16 cellular contexts compared by ENCODE assay signal in genomic region chr21:38955495-38955894, GRCh38.
DNase-seq lines count a peak whose midpoint lies in the region; ATAC-seq and TF ChIP-seq lines count a peak whose summit lies in the region.
"Had no signal": no experiment of that assay in that cellular context is flagged by ENCODE, and none has a peak within 500 bp of the region (broad histone marks: within the 10 kb centered on the region; RNA-seq: fewer than 3 reads in every experiment).

No MANE protein-coding gene starts in this region.

- no peak overlapping the region for H3K18ac ChIP-seq in H9 (ENCODE audit: insufficient read length, low read depth, low read length)

- no peak for TF ChIP-seq CTCF in H9 (conservative IDR thresholded peaks at IDR 0.05)
- no peak for TF ChIP-seq CTCF in nephron progenitor cell (IDR thresholded peaks at IDR 0.05)

- H4K8ac ChIP-seq in H9 (replicated peaks; ENCODE audit: insufficient read length, low read depth, low read length) = no peak overlapping the region

- no peak overlapping the region for H4K5ac ChIP-seq in H9 (ENCODE audit: insufficient read length, low read depth, low read length)

- H3K23me2 ChIP-seq in H9 (ENCODE audit: insufficient read length, low read depth, low read length, poor library complexity, severe bottlenecking) = no peaks in the 10 kb centered on the region

- peak; percentile 65 for DNase-seq in Ammon's horn (ENCODE audit: low spot score)
- DNase-seq in HT1080 (ENCODE audit: low read depth) = peak; percentile 40
- peak; percentile 68 for DNase-seq in epithelial cell of prostate (ENCODE audit: low read depth, low spot score)
- peak; percentile 47 for DNase-seq in middle frontal gyrus (ENCODE audit: extremely low spot score, low spot score)
- no peak for DNase-seq in H9
- no peak for DNase-seq in aorta
- DNase-seq in nephron progenitor cell = no peak
- DNase-seq in AML-193 (lab: John Stamatoyannopoulos, UW) = no peak
- DNase-seq: activated CD4-positive, alpha-beta T cell treated with anti-CD3 and anti-CD28 coated beads, Interleukin-2, amount 10 ng/mL, durations not matched to agents 24 days and 14 days; activated effector memory CD4-positive, alpha-beta T cell treated with anti-CD3 and anti-CD28 coated beads, Interleukin-2, amount 50 U/mL, for 16 hours; naive thymus-derived CD8-positive, alpha-beta T cell; NCI-H2081 treated with DMSO at 0.1 percent for 48 hours; stimulated activated CD4-positive, alpha-beta T cell treated with anti-CD3 and anti-CD28 coated beads, Interleukin-15, amount 100 ng/mL, for 24 hours; stimulated activated naive B cell treated with anti-CD40 and anti-IgM and Interleukin-4, amounts not matched to agents 10 μg/mL and 1 μg/mL and 100 μg/mL, for 72 hours had no signal

- no peaks in the 10 kb centered on the region for H3K79me1 ChIP-seq in H9 (ENCODE audit: insufficient read depth, low read depth, low read length, poor library complexity, severe bottlenecking)

- no peak overlapping the region for H3K4ac ChIP-seq in H9 (ENCODE audit: low read depth, low read length)

- H3K9me3 Mint-ChIP-seq in H9 = peaks cover 0 to under 1% of the 10 kb centered on the region in 2 experiments; a peak in 2 of 5 replicates
- H3K9me3 Mint-ChIP-seq in nephron progenitor cell = peaks cover 12% of the 10 kb centered on the region

- H3K27me3 ChIP-seq in H9 (ENCODE audit: insufficient read depth, low read length) = no peaks in the 10 kb centered on the region
- no peaks in the 10 kb centered on the region for H3K27me3 ChIP-seq in aorta (ENCODE audit: control insufficient read depth in 1 of 2, insufficient read depth in 2 of 2, low read length in 1 of 2)

- peaks cover 5 to 21% of the 10 kb centered on the region in 2 experiments for H3K4me1 Mint-ChIP-seq in H9
- peaks cover 30% of the 10 kb centered on the region for H3K4me1 Mint-ChIP-seq in nephron progenitor cell
- H3K4me1 Mint-ChIP-seq: naive thymus-derived CD8-positive, alpha-beta T cell had no signal

- peaks cover 0 to under 1% (median 0%) of the 10 kb centered on the region in 3 experiments; a peak in 2 of 7 replicates for H3K36me3 Mint-ChIP-seq in H9 (ENCODE audit: insufficient read depth in 1 of 3, low read depth in 3 of 3)
- H3K36me3 Mint-ChIP-seq in nephron progenitor cell (ENCODE audit: low read depth) = no peaks in the 10 kb centered on the region
- H3K36me3 Mint-ChIP-seq: naive thymus-derived CD8-positive, alpha-beta T cell; stimulated activated naive B cell treated with anti-CD40 and anti-IgM and Interleukin-4, amounts not matched to agents 10 μg/mL and 1 μg/mL and 100 μg/mL, for 72 hours had no signal

- H3K9me3 ChIP-seq in H9 (ENCODE audit: control insufficient read depth, low read depth, low read length) (no peaks in the 10 kb centered on the region), aorta (ENCODE audit: control insufficient read depth, low read length) (no peaks in the 10 kb centered on the region)

- ATAC-seq in aorta (ENCODE audit: low FRiP score) = no peak
- ATAC-seq: naive thymus-derived CD8-positive, alpha-beta T cell; stimulated activated naive B cell treated with anti-CD40 and anti-IgM and Interleukin-4, amounts not matched to agents 10 μg/mL and 1 μg/mL and 100 μg/mL, for 72 hours had no signal

- no peak overlapping the region for H3K4me3 Mint-ChIP-seq in H9
- H3K4me3 Mint-ChIP-seq in nephron progenitor cell = no peak overlapping the region
- H3K4me3 Mint-ChIP-seq: activated CD4-positive, alpha-beta T cell treated with anti-CD3 and anti-CD28 coated beads, Interleukin-2, amount 10 ng/mL, durations not matched to agents 24 days and 14 days; dendritic cell treated with granulocyte-macrophage colony-stimulating factor and Interleukin-4, amounts not matched to agents 40 ng/mL and 50 ng/mL, for 4 days; naive thymus-derived CD8-positive, alpha-beta T cell; stimulated activated naive B cell treated with anti-CD40 and anti-IgM and Interleukin-4, amounts not matched to agents 10 μg/mL and 1 μg/mL and 100 μg/mL, for 72 hours had no signal

- no peak overlapping the region for H3K4me3 ChIP-seq in aorta (ENCODE audit: low read length in 2 of 2)
- H3K4me3 ChIP-seq: SK-N-MC had no signal

- no peaks in the 10 kb centered on the region for H3K36me3 ChIP-seq in aorta (ENCODE audit: control insufficient read depth in 1 of 2, insufficient read depth in 2 of 2, low read length in 1 of 2)

- no peaks in the 10 kb centered on the region for H4K20me1 ChIP-seq in H9 (ENCODE audit: control insufficient read depth, insufficient read depth, insufficient read length)

- H3K23ac ChIP-seq in H9 (ENCODE audit: insufficient read length, low read depth, low read length) = no peak overlapping the region

- H2BK15ac ChIP-seq in H9 (ENCODE audit: low read depth, low read length) = no peak overlapping the region

- WGBS in H9 (ENCODE audit: extremely low coverage, insufficient read length, low lambda C conversion rate) = no CpG with 5 or more reads among the region's 8 CpGs
- WGBS in aorta, 2 donors = 78 to 81% methylated on average over 8 of the region's 8 CpGs

- no peak overlapping the region for H3K27ac Mint-ChIP-seq in H9
- H3K27ac Mint-ChIP-seq in nephron progenitor cell = no peak overlapping the region
- H3K27ac Mint-ChIP-seq: activated CD4-positive, alpha-beta T cell treated with anti-CD3 and anti-CD28 coated beads, Interleukin-2, amount 10 ng/mL, durations not matched to agents 24 days and 14 days; dendritic cell treated with granulocyte-macrophage colony-stimulating factor and Interleukin-4, amounts not matched to agents 40 ng/mL and 50 ng/mL, for 4 days; naive thymus-derived CD8-positive, alpha-beta T cell; stimulated activated naive B cell treated with anti-CD40 and anti-IgM and Interleukin-4, amounts not matched to agents 10 μg/mL and 1 μg/mL and 100 μg/mL, for 72 hours had no signal

- no peak overlapping the region for H3K9ac ChIP-seq in H9 (ENCODE audit: extremely low read depth, insufficient read length, low read length)

- H3K4me2 ChIP-seq in H9 (ENCODE audit: insufficient read depth, insufficient read length, low read length) = no peak overlapping the region

- intact Hi-C loops in aorta (cut with DNase I) = no loop called here

- no peak overlapping the region for H2AK5ac ChIP-seq in H9 (ENCODE audit: insufficient read length, low read length)

- H3K27me3 Mint-ChIP-seq in H9 (ENCODE audit: low read depth) = peaks cover 5% of the 10 kb centered on the region
- H3K27me3 Mint-ChIP-seq in nephron progenitor cell (ENCODE audit: low read depth, poor library complexity) = peaks cover 3% of the 10 kb centered on the region
- H3K27me3 Mint-ChIP-seq: activated CD4-positive, alpha-beta T cell treated with anti-CD3 and anti-CD28 coated beads, Interleukin-2, amount 10 ng/mL, durations not matched to agents 24 days and 14 days had no signal

- H2BK5ac ChIP-seq in H9 (ENCODE audit: insufficient read length, low read length) = no peak overlapping the region

- H4K91ac ChIP-seq in H9 (ENCODE audit: insufficient read length, low read depth, low read length) = no peak overlapping the region

- no peak overlapping the region for H2BK120ac ChIP-seq in H9 (ENCODE audit: low read depth, low read length, poor library complexity, severe bottlenecking)

- no peak overlapping the region for H2BK12ac ChIP-seq in H9 (ENCODE audit: insufficient read length, low read depth, low read length)

- H3K4me1 ChIP-seq in H9 (ENCODE audit: insufficient read depth, low read length) (no peaks in the 10 kb centered on the region; the same call in 1 of the 2 replicates), aorta (ENCODE audit: control insufficient read depth in 1 of 2, insufficient read depth in 2 of 2, low read length in 2 of 2) (no peaks in the 10 kb centered on the region)

- no peaks in the 10 kb centered on the region for H3K79me2 ChIP-seq in H9 (ENCODE audit: insufficient read depth, low read length)

- H2BK20ac ChIP-seq in H9 (ENCODE audit: low read depth, low read length, poor library complexity, severe bottlenecking) = no peak overlapping the region

- no peak overlapping the region for H2AFZ ChIP-seq in H9 (ENCODE audit: low read length)

- H3K27ac ChIP-seq in epithelial cell of prostate (no peak overlapping the region), H9 (ENCODE audit: insufficient read length, low read depth, low read length) (no peak overlapping the region), aorta (ENCODE audit: low read depth in 1 of 2, low read length in 2 of 2) (no peak overlapping the region)
- H3K27ac ChIP-seq: SK-N-MC had no signal

- H3T11ph ChIP-seq in H9 (ENCODE audit: low read length) = no peak overlapping the region

- H3K14ac ChIP-seq in H9 (ENCODE audit: insufficient read depth, low read length) = no peak overlapping the region

- no peak overlapping the region for H3K56ac ChIP-seq in H9 (ENCODE audit: insufficient read length, low read depth, low read length)

Comparison
In these comparisons a context has a peak if more than half of its experiments do, and no peak if none do; other contexts are left out.
1. DNase-seq: peak in Ammon's horn (single experiment), HT1080 (single experiment), epithelial cell of prostate (single experiment) and middle frontal gyrus (single experiment); none in H9 (single experiment), aorta (0 of 2), nephron progenitor cell (single experiment) and AML-193 (0 of 2).